In the genomic region with DNA sequence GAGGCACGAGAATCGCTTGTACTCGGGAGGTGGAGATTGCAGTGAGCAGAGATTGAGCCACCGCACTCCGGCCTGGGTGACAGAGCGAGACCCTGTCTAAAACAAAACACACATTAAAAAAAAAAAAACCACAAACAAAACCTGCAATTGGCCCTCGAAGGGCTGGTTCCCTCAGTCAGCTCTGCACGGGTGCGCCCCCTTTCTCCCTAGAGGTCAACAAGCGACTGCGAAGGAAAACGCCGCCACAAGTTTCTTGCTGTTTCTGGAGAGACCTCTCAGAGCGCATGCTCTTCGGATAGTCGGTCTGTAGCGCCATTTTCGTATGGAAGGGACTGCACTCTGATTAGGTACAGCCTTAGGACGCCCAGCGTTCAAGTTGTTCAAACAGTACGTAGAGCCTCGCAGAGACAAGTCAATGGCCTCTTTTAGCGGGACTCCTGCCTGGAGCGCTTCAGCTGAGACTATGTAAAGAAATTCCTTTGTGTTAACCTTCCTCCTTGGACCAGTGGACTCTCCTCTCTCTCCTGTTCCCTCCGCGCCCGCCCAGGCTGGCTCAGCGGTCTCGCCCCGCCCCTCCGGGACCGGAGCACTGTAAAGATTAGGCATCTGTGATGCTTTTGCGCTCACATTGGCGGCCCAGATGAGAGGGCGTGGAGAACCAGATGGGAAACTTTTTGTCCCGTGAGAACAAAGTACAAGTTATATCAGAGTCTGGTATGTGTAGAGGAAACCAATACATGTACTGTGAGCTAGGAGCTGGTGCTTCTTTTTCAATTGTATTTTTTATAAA, we compare ENCODE assay signal across 1 cellular context.
TF ChIP-seq lines count a peak whose summit lies in the region.

No MANE protein-coding gene starts in this region.

TF ChIP-seq in HepG2, 621 proteins besides CTCF, POLR2A, EP300 and RAD21 (continued from another document and continues in another):
- TF ChIP-seq NRL (CRISPR knock-in tag; IDR thresholded peaks at IDR 0.05; ENCODE audit: borderline replicate concordance) (no peak), SALL2 (CRISPR knock-in tag; IDR thresholded peaks at IDR 0.05) (no peak; the same call in 1 of the 2 replicates), RFX3 (CRISPR knock-in tag; IDR thresholded peaks at IDR 0.05) (0 out of 2 replicates have a peak, but pooled peaks have one; percentile 3), ZNF510 (CRISPR knock-in tag; IDR thresholded peaks at IDR 0.05; ENCODE audit: low read depth) (no peak), SP4 (CRISPR knock-in tag; IDR thresholded peaks at IDR 0.05) (0 out of 2 replicates have a peak, but pooled peaks have one; percentile 53), GATAD1 (CRISPR knock-in tag; IDR thresholded peaks at IDR 0.05) (peak; percentile 27; the same call in 1 of the 2 replicates), SIX1 (CRISPR knock-in tag; IDR thresholded peaks at IDR 0.05; ENCODE audit: borderline replicate concordance) (no peak), ZNF713 (CRISPR knock-in tag; IDR thresholded peaks at IDR 0.05) (no peak), ZNF558 (CRISPR knock-in tag; IDR thresholded peaks at IDR 0.05; ENCODE audit: borderline replicate concordance) (no peak), ZNF670 (CRISPR knock-in tag; IDR thresholded peaks at IDR 0.05; ENCODE audit: borderline replicate concordance) (no peak), SOX13 (IDR thresholded peaks at IDR 0.05) (no peak), SOX13 (CRISPR knock-in tag; conservative IDR thresholded peaks at IDR 0.05 in 1 of 2, IDR thresholded peaks at IDR 0.05 in 1 of 2) (no peak; a peak in 1 of 4 replicates), NFE2L2 (IDR thresholded peaks at IDR 0.05; ENCODE audit: low read length) (no peak), NFYB (CRISPR knock-in tag; IDR thresholded peaks at IDR 0.05) (0 out of 2 replicates have a peak, but pooled peaks have one; percentile 34), BORCS8-MEF2B (CRISPR knock-in tag; IDR thresholded peaks at IDR 0.05) (no peak), HOXA7 (CRISPR knock-in tag; IDR thresholded peaks at IDR 0.05) (no peak), ZNF337 (CRISPR knock-in tag; IDR thresholded peaks at IDR 0.05; ENCODE audit: borderline replicate concordance, low read depth) (no peak)
- TF ChIP-seq, protein P1, sequence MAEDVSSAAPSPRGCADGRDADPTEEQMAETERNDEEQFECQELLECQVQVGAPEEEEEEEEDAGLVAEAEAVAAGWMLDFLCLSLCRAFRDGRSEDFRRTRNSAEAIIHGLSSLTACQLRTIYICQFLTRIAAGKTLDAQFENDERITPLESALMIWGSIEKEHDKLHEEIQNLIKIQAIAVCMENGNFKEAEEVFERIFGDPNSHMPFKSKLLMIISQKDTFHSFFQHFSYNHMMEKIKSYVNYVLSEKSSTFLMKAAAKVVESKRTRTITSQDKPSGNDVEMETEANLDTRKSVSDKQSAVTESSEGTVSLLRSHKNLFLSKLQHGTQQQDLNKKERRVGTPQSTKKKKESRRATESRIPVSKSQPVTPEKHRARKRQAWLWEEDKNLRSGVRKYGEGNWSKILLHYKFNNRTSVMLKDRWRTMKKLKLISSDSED (CRISPR knock-in tag; IDR thresholded peaks at IDR 0.05): no peak
- TF ChIP-seq, protein P2, sequence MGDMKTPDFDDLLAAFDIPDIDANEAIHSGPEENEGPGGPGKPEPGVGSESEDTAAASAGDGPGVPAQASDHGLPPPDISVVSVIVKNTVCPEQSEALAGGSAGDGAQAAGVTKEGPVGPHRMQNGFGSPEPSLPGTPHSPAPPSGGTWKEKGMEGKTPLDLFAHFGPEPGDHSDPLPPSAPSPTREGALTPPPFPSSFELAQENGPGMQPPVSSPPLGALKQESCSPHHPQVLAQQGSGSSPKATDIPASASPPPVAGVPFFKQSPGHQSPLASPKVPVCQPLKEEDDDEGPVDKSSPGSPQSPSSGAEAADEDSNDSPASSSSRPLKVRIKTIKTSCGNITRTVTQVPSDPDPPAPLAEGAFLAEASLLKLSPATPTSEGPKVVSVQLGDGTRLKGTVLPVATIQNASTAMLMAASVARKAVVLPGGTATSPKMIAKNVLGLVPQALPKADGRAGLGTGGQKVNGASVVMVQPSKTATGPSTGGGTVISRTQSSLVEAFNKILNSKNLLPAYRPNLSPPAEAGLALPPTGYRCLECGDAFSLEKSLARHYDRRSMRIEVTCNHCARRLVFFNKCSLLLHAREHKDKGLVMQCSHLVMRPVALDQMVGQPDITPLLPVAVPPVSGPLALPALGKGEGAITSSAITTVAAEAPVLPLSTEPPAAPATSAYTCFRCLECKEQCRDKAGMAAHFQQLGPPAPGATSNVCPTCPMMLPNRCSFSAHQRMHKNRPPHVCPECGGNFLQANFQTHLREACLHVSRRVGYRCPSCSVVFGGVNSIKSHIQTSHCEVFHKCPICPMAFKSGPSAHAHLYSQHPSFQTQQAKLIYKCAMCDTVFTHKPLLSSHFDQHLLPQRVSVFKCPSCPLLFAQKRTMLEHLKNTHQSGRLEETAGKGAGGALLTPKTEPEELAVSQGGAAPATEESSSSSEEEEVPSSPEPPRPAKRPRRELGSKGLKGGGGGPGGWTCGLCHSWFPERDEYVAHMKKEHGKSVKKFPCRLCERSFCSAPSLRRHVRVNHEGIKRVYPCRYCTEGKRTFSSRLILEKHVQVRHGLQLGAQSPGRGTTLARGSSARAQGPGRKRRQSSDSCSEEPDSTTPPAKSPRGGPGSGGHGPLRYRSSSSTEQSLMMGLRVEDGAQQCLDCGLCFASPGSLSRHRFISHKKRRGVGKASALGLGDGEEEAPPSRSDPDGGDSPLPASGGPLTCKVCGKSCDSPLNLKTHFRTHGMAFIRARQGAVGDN (CRISPR knock-in tag; IDR thresholded peaks at IDR 0.05): peak; percentile 52
- TF ChIP-seq, protein P3, sequence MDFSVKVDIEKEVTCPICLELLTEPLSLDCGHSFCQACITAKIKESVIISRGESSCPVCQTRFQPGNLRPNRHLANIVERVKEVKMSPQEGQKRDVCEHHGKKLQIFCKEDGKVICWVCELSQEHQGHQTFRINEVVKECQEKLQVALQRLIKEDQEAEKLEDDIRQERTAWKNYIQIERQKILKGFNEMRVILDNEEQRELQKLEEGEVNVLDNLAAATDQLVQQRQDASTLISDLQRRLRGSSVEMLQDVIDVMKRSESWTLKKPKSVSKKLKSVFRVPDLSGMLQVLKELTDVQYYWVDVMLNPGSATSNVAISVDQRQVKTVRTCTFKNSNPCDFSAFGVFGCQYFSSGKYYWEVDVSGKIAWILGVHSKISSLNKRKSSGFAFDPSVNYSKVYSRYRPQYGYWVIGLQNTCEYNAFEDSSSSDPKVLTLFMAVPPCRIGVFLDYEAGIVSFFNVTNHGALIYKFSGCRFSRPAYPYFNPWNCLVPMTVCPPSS (IDR thresholded peaks at IDR 0.05): no peak
- TF ChIP-seq, protein P4, sequence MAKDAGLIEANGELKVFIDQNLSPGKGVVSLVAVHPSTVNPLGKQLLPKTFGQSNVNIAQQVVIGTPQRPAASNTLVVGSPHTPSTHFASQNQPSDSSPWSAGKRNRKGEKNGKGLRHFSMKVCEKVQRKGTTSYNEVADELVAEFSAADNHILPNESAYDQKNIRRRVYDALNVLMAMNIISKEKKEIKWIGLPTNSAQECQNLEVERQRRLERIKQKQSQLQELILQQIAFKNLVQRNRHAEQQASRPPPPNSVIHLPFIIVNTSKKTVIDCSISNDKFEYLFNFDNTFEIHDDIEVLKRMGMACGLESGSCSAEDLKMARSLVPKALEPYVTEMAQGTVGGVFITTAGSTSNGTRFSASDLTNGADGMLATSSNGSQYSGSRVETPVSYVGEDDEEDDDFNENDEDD (CRISPR knock-in tag; IDR thresholded peaks at IDR 0.05; ENCODE audit: borderline replicate concordance): peak; percentile 76; the same call in 1 of the 2 replicates
- TF ChIP-seq, protein P5, sequence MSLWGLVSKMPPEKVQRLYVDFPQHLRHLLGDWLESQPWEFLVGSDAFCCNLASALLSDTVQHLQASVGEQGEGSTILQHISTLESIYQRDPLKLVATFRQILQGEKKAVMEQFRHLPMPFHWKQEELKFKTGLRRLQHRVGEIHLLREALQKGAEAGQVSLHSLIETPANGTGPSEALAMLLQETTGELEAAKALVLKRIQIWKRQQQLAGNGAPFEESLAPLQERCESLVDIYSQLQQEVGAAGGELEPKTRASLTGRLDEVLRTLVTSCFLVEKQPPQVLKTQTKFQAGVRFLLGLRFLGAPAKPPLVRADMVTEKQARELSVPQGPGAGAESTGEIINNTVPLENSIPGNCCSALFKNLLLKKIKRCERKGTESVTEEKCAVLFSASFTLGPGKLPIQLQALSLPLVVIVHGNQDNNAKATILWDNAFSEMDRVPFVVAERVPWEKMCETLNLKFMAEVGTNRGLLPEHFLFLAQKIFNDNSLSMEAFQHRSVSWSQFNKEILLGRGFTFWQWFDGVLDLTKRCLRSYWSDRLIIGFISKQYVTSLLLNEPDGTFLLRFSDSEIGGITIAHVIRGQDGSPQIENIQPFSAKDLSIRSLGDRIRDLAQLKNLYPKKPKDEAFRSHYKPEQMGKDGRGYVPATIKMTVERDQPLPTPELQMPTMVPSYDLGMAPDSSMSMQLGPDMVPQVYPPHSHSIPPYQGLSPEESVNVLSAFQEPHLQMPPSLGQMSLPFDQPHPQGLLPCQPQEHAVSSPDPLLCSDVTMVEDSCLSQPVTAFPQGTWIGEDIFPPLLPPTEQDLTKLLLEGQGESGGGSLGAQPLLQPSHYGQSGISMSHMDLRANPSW (CRISPR knock-in tag; IDR thresholded peaks at IDR 0.05; ENCODE audit: borderline replicate concordance): no peak
- TF ChIP-seq, protein P6, sequence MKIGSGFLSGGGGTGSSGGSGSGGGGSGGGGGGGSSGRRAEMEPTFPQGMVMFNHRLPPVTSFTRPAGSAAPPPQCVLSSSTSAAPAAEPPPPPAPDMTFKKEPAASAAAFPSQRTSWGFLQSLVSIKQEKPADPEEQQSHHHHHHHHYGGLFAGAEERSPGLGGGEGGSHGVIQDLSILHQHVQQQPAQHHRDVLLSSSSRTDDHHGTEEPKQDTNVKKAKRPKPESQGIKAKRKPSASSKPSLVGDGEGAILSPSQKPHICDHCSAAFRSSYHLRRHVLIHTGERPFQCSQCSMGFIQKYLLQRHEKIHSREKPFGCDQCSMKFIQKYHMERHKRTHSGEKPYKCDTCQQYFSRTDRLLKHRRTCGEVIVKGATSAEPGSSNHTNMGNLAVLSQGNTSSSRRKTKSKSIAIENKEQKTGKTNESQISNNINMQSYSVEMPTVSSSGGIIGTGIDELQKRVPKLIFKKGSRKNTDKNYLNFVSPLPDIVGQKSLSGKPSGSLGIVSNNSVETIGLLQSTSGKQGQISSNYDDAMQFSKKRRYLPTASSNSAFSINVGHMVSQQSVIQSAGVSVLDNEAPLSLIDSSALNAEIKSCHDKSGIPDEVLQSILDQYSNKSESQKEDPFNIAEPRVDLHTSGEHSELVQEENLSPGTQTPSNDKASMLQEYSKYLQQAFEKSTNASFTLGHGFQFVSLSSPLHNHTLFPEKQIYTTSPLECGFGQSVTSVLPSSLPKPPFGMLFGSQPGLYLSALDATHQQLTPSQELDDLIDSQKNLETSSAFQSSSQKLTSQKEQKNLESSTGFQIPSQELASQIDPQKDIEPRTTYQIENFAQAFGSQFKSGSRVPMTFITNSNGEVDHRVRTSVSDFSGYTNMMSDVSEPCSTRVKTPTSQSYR (CRISPR knock-in tag; IDR thresholded peaks at IDR 0.05; ENCODE audit: borderline replicate concordance): no peak
- TF ChIP-seq, protein P7, sequence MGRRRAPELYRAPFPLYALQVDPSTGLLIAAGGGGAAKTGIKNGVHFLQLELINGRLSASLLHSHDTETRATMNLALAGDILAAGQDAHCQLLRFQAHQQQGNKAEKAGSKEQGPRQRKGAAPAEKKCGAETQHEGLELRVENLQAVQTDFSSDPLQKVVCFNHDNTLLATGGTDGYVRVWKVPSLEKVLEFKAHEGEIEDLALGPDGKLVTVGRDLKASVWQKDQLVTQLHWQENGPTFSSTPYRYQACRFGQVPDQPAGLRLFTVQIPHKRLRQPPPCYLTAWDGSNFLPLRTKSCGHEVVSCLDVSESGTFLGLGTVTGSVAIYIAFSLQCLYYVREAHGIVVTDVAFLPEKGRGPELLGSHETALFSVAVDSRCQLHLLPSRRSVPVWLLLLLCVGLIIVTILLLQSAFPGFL (CRISPR knock-in tag; IDR thresholded peaks at IDR 0.05): no peak
- TF ChIP-seq, protein P8, sequence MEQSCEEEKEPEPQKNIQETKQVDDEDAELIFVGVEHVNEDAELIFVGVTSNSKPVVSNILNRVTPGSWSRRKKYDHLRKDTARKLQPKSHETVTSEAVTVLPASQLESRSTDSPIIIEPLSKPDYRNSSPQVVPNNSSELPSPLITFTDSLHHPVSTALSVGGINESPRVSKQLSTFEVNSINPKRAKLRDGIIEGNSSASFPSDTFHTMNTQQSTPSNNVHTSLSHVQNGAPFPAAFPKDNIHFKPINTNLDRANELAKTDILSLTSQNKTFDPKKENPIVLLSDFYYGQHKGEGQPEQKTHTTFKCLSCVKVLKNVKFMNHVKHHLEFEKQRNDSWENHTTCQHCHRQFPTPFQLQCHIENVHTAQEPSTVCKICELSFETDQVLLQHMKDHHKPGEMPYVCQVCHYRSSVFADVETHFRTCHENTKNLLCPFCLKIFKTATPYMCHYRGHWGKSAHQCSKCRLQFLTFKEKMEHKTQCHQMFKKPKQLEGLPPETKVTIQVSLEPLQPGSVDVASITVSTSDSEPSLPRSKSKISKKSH (CRISPR knock-in tag; IDR thresholded peaks at IDR 0.05; ENCODE audit: borderline replicate concordance): no peak
- TF ChIP-seq, protein P9, sequence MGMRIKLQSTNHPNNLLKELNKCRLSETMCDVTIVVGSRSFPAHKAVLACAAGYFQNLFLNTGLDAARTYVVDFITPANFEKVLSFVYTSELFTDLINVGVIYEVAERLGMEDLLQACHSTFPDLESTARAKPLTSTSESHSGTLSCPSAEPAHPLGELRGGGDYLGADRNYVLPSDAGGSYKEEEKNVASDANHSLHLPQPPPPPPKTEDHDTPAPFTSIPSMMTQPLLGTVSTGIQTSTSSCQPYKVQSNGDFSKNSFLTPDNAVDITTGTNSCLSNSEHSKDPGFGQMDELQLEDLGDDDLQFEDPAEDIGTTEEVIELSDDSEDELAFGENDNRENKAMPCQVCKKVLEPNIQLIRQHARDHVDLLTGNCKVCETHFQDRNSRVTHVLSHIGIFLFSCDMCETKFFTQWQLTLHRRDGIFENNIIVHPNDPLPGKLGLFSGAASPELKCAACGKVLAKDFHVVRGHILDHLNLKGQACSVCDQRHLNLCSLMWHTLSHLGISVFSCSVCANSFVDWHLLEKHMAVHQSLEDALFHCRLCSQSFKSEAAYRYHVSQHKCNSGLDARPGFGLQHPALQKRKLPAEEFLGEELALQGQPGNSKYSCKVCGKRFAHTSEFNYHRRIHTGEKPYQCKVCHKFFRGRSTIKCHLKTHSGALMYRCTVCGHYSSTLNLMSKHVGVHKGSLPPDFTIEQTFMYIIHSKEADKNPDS (CRISPR knock-in tag; IDR thresholded peaks at IDR 0.05): no peak
- TF ChIP-seq, protein P10, sequence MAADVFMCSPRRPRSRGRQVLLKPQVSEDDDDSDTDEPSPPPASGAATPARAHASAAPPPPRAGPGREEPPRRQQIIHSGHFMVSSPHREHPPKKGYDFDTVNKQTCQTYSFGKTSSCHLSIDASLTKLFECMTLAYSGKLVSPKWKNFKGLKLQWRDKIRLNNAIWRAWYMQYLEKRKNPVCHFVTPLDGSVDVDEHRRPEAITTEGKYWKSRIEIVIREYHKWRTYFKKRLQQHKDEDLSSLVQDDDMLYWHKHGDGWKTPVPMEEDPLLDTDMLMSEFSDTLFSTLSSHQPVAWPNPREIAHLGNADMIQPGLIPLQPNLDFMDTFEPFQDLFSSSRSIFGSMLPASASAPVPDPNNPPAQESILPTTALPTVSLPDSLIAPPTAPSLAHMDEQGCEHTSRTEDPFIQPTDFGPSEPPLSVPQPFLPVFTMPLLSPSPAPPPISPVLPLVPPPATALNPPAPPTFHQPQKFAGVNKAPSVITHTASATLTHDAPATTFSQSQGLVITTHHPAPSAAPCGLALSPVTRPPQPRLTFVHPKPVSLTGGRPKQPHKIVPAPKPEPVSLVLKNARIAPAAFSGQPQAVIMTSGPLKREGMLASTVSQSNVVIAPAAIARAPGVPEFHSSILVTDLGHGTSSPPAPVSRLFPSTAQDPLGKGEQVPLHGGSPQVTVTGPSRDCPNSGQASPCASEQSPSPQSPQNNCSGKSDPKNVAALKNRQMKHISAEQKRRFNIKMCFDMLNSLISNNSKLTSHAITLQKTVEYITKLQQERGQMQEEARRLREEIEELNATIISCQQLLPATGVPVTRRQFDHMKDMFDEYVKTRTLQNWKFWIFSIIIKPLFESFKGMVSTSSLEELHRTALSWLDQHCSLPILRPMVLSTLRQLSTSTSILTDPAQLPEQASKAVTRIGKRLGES (CRISPR knock-in tag; IDR thresholded peaks at IDR 0.05; ENCODE audit: borderline replicate concordance): no peak
